Comparison of ENCODE assay signal across 16 cellular contexts in genomic region chr10:58951750-58952149, GRCh38.
DNase-seq lines count a peak whose midpoint lies in the region; ATAC-seq and TF ChIP-seq lines count a peak whose summit lies in the region.
"Had no signal": no experiment of that assay in that cellular context is flagged by ENCODE, and none has a peak within 500 bp of the region (broad histone marks: within the 10 kb centered on the region; RNA-seq: fewer than 3 reads in every experiment).

No MANE protein-coding gene starts in this region.

- H3K79me2 ChIP-seq in hepatocyte = no peaks in the 10 kb centered on the region
- H3K79me2 ChIP-seq: parathyroid adenoma had no signal

- no peaks in the 10 kb centered on the region for H4K20me1 ChIP-seq in hepatocyte (ENCODE audit: insufficient read depth, poor library complexity, severe bottlenecking)

- no peaks in the 10 kb centered on the region for H3K9me2 ChIP-seq in hepatocyte (replicated peaks; ENCODE audit: insufficient read depth)

- peak; percentile 86 for DNase-seq in GM04503 (ENCODE audit: low read depth)
- no peak for DNase-seq in dorsolateral prefrontal cortex
- DNase-seq in hepatocyte (ENCODE audit: low spot score) = peak; percentile 14
- no peak for DNase-seq in cortex of kidney (lab: John Stamatoyannopoulos, UW)
- no peak for DNase-seq in 8988T
- DNase-seq: activated CD4-positive, alpha-beta T cell treated with anti-CD3 and anti-CD28 coated beads for 1 hour; activated CD8-positive, alpha-beta memory T cell treated with anti-CD3 and anti-CD28 coated beads, Interleukin-2, amount 50 U/mL, for 48 hours; activated naive CD4-positive, alpha-beta T cell treated with Interleukin-2 at 50 U/mL for 16 hours; BE2C; NCI-H1105 treated with DMSO at 0.1 percent for 48 hours; thyroid gland had no signal

- H2AFZ ChIP-seq in hepatocyte = no peak overlapping the region
- H2AFZ ChIP-seq: parathyroid adenoma had no signal

- no peak overlapping the region for H3K4me2 ChIP-seq in hepatocyte

- H3K4me1 ChIP-seq in hepatocyte (ENCODE audit: insufficient read depth) (peaks cover 4% of the 10 kb centered on the region), subcutaneous abdominal adipose tissue (ENCODE audit: control insufficient read depth in 5 of 5, insufficient read depth in 5 of 5, low read length in 5 of 5) (peaks cover 0 to 7% (median 4%) of the 10 kb centered on the region in 5 donors)
- H3K4me1 ChIP-seq: parathyroid adenoma, thyroid gland had no signal

- H3K27ac ChIP-seq in dorsolateral prefrontal cortex = peak overlapping the region in 31 of 59 donors; percentile 29 to 91 (median 78)
- H3K27ac ChIP-seq in hepatocyte = peak overlapping the region; percentile 75
- H3K27ac ChIP-seq in subcutaneous abdominal adipose tissue (ENCODE audit: low read depth, low read length) = peak overlapping the region; percentile 19
- H3K27ac ChIP-seq: cardiac muscle cell, parathyroid adenoma had no signal

- no peak overlapping the region for H3K4me3 ChIP-seq in dorsolateral prefrontal cortex
- no peak overlapping the region for H3K4me3 ChIP-seq in hepatocyte
- no peak overlapping the region for H3K4me3 ChIP-seq in subcutaneous abdominal adipose tissue (ENCODE audit: low read depth in 1 of 5, low read length in 5 of 5)
- H3K4me3 ChIP-seq: cardiac muscle cell, thyroid gland had no signal

- intact Hi-C loops in dorsolateral prefrontal cortex (cut with DNase I) = loop anchor here (2.0 to 10.0 kb wide), 7 partner anchors 175 to 671 kb away; no protein-coding TSS in a partner anchor

- H3K36me3 ChIP-seq in hepatocyte (replicated peaks; ENCODE audit: insufficient read depth, low read depth) (no peaks in the 10 kb centered on the region), subcutaneous abdominal adipose tissue (ENCODE audit: control insufficient read depth in 5 of 5, insufficient read depth in 5 of 5, low read length in 5 of 5) (no peaks in the 10 kb centered on the region)
- H3K36me3 ChIP-seq: BE2C, cardiac muscle cell, thyroid gland had no signal

- ATAC-seq in HG03460 (IDR thresholded peaks at IDR 0.05; ENCODE audit: unreplicated experiment) = no peak
- no peak for ATAC-seq in HG03378 (IDR thresholded peaks at IDR 0.05; ENCODE audit: unreplicated experiment)

- H3K9me3 ChIP-seq in hepatocyte (ENCODE audit: low read depth) (no peaks in the 10 kb centered on the region), subcutaneous abdominal adipose tissue (ENCODE audit: control insufficient read depth in 5 of 5, low read length in 5 of 5) (no peaks in the 10 kb centered on the region)
- H3K9me3 ChIP-seq: BE2C, thyroid gland had no signal

- TF ChIP-seq CTCF in dorsolateral prefrontal cortex (IDR thresholded peaks at IDR 0.05 in 54 of 56, conservative IDR thresholded peaks at IDR 0.05 in 2 of 56; ENCODE audit: low read depth in 1 of 56, partially characterized antibody in 56 of 56) (no peak), hepatocyte (IDR thresholded peaks at IDR 0.05; ENCODE audit: poor library complexity) (no peak)

- no peak overlapping the region for H3K9ac ChIP-seq in subcutaneous abdominal adipose tissue (ENCODE audit: low read length in 5 of 5)
- H3K9ac ChIP-seq: parathyroid adenoma had no signal

- 65% methylated on average over 5 of the region's 5 CpGs for WGBS in hepatocyte (ENCODE audit: low lambda C conversion rate, missing lambda C conversion rate)

- H3K27me3 ChIP-seq in dorsolateral prefrontal cortex = no peaks in the 10 kb centered on the region
- no peaks in the 10 kb centered on the region for H3K27me3 ChIP-seq in hepatocyte
- H3K27me3 ChIP-seq in subcutaneous abdominal adipose tissue (ENCODE audit: control insufficient read depth in 5 of 5, insufficient read depth in 4 of 5, low read length in 5 of 5) = no peaks in the 10 kb centered on the region
- H3K27me3 ChIP-seq: BE2C, thyroid gland had no signal

Comparison
In these comparisons a context has a peak if more than half of its experiments do, and no peak if none do; other contexts are left out.
1. DNase-seq: peak in GM04503 (single experiment) and hepatocyte (single experiment); none in dorsolateral prefrontal cortex (0 of 10), cortex of kidney (single experiment) and 8988T (single experiment).
2. H3K27ac ChIP-seq: peak in every context shown above with its lines; median percentile 78 in dorsolateral prefrontal cortex; 75 in hepatocyte; 19 in subcutaneous abdominal adipose tissue.